2 cellular contexts compared by ENCODE assay signal in the genomic region with DNA sequence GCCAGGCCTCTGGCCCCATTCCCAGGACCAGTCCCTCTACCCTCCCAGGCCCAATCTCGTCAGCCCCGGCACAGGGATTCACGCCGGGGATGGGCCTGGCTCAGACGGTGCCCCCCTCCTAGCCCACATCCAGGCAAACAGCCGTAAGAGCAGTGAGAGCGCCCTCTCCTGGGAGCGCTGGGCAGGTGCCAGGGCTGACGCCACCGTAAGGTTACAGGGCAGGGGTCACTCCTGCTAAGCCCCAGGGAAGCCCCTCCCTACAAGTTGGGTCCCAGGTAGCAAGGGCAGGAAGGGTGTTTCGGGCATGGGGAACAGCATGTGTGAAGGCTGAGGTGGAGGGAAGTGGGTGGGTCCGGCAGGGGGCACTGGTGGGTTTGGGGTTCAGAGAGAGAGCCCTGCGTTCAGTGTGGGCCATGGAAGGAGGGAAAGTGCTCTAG.
TF ChIP-seq lines count a peak whose summit lies in the region.

No MANE protein-coding gene starts in this region.

TF ChIP-seq in GM12878, 131 proteins besides CTCF, POLR2A, EP300 and RAD21:
- TF ChIP-seq, protein P1, sequence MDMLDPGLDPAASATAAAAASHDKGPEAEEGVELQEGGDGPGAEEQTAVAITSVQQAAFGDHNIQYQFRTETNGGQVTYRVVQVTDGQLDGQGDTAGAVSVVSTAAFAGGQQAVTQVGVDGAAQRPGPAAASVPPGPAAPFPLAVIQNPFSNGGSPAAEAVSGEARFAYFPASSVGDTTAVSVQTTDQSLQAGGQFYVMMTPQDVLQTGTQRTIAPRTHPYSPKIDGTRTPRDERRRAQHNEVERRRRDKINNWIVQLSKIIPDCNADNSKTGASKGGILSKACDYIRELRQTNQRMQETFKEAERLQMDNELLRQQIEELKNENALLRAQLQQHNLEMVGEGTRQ (IDR thresholded peaks at IDR 0.05; ENCODE audit: borderline replicate concordance, low read depth, low read length): no peak
- TF ChIP-seq, protein P2, sequence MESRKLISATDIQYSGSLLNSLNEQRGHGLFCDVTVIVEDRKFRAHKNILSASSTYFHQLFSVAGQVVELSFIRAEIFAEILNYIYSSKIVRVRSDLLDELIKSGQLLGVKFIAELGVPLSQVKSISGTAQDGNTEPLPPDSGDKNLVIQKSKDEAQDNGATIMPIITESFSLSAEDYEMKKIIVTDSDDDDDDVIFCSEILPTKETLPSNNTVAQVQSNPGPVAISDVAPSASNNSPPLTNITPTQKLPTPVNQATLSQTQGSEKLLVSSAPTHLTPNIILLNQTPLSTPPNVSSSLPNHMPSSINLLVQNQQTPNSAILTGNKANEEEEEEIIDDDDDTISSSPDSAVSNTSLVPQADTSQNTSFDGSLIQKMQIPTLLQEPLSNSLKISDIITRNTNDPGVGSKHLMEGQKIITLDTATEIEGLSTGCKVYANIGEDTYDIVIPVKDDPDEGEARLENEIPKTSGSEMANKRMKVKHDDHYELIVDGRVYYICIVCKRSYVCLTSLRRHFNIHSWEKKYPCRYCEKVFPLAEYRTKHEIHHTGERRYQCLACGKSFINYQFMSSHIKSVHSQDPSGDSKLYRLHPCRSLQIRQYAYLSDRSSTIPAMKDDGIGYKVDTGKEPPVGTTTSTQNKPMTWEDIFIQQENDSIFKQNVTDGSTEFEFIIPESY (IDR thresholded peaks at IDR 0.05): 0 out of 2 replicates have a peak, but pooled peaks have one; percentile 78
- no peak for TF ChIP-seq CBX5 (IDR thresholded peaks at IDR 0.05; ENCODE audit: low read depth)
- TF ChIP-seq, protein P3, sequence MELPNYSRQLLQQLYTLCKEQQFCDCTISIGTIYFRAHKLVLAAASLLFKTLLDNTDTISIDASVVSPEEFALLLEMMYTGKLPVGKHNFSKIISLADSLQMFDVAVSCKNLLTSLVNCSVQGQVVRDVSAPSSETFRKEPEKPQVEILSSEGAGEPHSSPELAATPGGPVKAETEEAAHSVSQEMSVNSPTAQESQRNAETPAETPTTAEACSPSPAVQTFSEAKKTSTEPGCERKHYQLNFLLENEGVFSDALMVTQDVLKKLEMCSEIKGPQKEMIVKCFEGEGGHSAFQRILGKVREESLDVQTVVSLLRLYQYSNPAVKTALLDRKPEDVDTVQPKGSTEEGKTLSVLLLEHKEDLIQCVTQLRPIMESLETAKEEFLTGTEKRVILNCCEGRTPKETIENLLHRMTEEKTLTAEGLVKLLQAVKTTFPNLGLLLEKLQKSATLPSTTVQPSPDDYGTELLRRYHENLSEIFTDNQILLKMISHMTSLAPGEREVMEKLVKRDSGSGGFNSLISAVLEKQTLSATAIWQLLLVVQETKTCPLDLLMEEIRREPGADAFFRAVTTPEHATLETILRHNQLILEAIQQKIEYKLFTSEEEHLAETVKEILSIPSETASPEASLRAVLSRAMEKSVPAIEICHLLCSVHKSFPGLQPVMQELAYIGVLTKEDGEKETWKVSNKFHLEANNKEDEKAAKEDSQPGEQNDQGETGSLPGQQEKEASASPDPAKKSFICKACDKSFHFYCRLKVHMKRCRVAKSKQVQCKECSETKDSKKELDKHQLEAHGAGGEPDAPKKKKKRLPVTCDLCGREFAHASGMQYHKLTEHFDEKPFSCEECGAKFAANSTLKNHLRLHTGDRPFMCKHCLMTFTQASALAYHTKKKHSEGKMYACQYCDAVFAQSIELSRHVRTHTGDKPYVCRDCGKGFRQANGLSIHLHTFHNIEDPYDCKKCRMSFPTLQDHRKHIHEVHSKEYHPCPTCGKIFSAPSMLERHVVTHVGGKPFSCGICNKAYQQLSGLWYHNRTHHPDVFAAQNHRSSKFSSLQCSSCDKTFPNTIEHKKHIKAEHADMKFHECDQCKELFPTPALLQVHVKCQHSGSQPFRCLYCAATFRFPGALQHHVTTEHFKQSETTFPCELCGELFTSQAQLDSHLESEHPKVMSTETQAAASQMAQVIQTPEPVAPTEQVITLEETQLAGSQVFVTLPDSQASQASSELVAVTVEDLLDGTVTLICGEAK (IDR thresholded peaks at IDR 0.05; ENCODE audit: borderline replicate concordance): no peak
- TF ChIP-seq MYC (IDR thresholded peaks at IDR 0.05; ENCODE audit: insufficient read depth, insufficient read length, insufficient replicate concordance, low read length, severe bottlenecking): no peak

TF ChIP-seq in HepG2, 621 proteins besides CTCF, POLR2A, EP300 and RAD21 (continues in another document):
- TF ChIP-seq XBP1 (CRISPR knock-in tag; IDR thresholded peaks at IDR 0.05) (no peak), SRY (CRISPR knock-in tag; IDR thresholded peaks at IDR 0.05) (0 out of 2 replicates have a peak, but pooled peaks have one; percentile 34), NR1H2 (CRISPR knock-in tag; IDR thresholded peaks at IDR 0.05; ENCODE audit: borderline replicate concordance, low read depth) (no peak), SCMH1 (CRISPR knock-in tag; IDR thresholded peaks at IDR 0.05; ENCODE audit: borderline replicate concordance) (no peak), MYC (CRISPR knock-in tag; IDR thresholded peaks at IDR 0.05; ENCODE audit: borderline replicate concordance) (no peak), ZNF530 (CRISPR knock-in tag; IDR thresholded peaks at IDR 0.05; ENCODE audit: low read depth) (no peak), PREB (CRISPR knock-in tag; IDR thresholded peaks at IDR 0.05) (no peak), ZNF724P (CRISPR knock-in tag; IDR thresholded peaks at IDR 0.05; ENCODE audit: borderline replicate concordance) (no peak), ZNF329 (CRISPR knock-in tag; IDR thresholded peaks at IDR 0.05; ENCODE audit: low read depth) (no peak), ZMAT3 (CRISPR knock-in tag; conservative IDR thresholded peaks at IDR 0.05) (no peak), NCOA2 (CRISPR knock-in tag; IDR thresholded peaks at IDR 0.05) (no peak), HMGXB3 (CRISPR knock-in tag; IDR thresholded peaks at IDR 0.05; ENCODE audit: borderline replicate concordance) (no peak), LRRFIP1 (CRISPR knock-in tag; conservative IDR thresholded peaks at IDR 0.05) (no peak), ZNF224 (CRISPR knock-in tag; IDR thresholded peaks at IDR 0.05) (no peak), SMAD3 (CRISPR knock-in tag; IDR thresholded peaks at IDR 0.05) (no peak), SSRP1 (CRISPR knock-in tag; IDR thresholded peaks at IDR 0.05) (no peak), ZNF792 (CRISPR knock-in tag; IDR thresholded peaks at IDR 0.05) (no peak), HNRNPUL1 (IDR thresholded peaks at IDR 0.05; ENCODE audit: low read depth, low read length) (no peak), SOX13 (IDR thresholded peaks at IDR 0.05) (no peak), SOX13 (CRISPR knock-in tag; conservative IDR thresholded peaks at IDR 0.05 in 1 of 2, IDR thresholded peaks at IDR 0.05 in 1 of 2) (no peak)
- TF ChIP-seq, protein P4, sequence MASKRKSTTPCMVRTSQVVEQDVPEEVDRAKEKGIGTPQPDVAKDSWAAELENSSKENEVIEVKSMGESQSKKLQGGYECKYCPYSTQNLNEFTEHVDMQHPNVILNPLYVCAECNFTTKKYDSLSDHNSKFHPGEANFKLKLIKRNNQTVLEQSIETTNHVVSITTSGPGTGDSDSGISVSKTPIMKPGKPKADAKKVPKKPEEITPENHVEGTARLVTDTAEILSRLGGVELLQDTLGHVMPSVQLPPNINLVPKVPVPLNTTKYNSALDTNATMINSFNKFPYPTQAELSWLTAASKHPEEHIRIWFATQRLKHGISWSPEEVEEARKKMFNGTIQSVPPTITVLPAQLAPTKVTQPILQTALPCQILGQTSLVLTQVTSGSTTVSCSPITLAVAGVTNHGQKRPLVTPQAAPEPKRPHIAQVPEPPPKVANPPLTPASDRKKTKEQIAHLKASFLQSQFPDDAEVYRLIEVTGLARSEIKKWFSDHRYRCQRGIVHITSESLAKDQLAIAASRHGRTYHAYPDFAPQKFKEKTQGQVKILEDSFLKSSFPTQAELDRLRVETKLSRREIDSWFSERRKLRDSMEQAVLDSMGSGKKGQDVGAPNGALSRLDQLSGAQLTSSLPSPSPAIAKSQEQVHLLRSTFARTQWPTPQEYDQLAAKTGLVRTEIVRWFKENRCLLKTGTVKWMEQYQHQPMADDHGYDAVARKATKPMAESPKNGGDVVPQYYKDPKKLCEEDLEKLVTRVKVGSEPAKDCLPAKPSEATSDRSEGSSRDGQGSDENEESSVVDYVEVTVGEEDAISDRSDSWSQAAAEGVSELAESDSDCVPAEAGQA (IDR thresholded peaks at IDR 0.05; ENCODE audit: low read depth): no peak
- TF ChIP-seq, protein P4 (CRISPR knock-in tag; IDR thresholded peaks at IDR 0.05; ENCODE audit: borderline replicate concordance): no peak
- TF ChIP-seq, protein P5, sequence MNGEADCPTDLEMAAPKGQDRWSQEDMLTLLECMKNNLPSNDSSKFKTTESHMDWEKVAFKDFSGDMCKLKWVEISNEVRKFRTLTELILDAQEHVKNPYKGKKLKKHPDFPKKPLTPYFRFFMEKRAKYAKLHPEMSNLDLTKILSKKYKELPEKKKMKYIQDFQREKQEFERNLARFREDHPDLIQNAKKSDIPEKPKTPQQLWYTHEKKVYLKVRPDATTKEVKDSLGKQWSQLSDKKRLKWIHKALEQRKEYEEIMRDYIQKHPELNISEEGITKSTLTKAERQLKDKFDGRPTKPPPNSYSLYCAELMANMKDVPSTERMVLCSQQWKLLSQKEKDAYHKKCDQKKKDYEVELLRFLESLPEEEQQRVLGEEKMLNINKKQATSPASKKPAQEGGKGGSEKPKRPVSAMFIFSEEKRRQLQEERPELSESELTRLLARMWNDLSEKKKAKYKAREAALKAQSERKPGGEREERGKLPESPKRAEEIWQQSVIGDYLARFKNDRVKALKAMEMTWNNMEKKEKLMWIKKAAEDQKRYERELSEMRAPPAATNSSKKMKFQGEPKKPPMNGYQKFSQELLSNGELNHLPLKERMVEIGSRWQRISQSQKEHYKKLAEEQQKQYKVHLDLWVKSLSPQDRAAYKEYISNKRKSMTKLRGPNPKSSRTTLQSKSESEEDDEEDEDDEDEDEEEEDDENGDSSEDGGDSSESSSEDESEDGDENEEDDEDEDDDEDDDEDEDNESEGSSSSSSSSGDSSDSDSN (CRISPR knock-in tag; IDR thresholded peaks at IDR 0.05): no peak
